In genomic region chr1:230826166-230826875, GRCh38 we compare ENCODE assay signal across 1 cellular context.
TF ChIP-seq lines count a peak whose summit lies in the region.

No MANE protein-coding gene starts in this region.

TF ChIP-seq in HepG2, 621 proteins besides CTCF, POLR2A, EP300 and RAD21:
- no peak for TF ChIP-seq SOX13 (IDR thresholded peaks at IDR 0.05)
- TF ChIP-seq SOX13 (CRISPR knock-in tag; conservative IDR thresholded peaks at IDR 0.05 in 1 of 2, IDR thresholded peaks at IDR 0.05 in 1 of 2): no peak
- no peak for TF ChIP-seq GLI4 (CRISPR knock-in tag; IDR thresholded peaks at IDR 0.05; ENCODE audit: borderline replicate concordance)
- no peak for TF ChIP-seq ZNF101 (CRISPR knock-in tag; IDR thresholded peaks at IDR 0.05; ENCODE audit: borderline replicate concordance, low read depth)
- TF ChIP-seq SRSF4 (IDR thresholded peaks at IDR 0.05; ENCODE audit: low read depth, low read length, poor library complexity, severe bottlenecking): no peak
- no peak for TF ChIP-seq CREB1 (IDR thresholded peaks at IDR 0.05)
- TF ChIP-seq CREB1 (CRISPR knock-in tag; IDR thresholded peaks at IDR 0.05): no peak
- no peak for TF ChIP-seq IRF1 (CRISPR knock-in tag; IDR thresholded peaks at IDR 0.05; ENCODE audit: low read depth)
- TF ChIP-seq SNAI1 (CRISPR knock-in tag; IDR thresholded peaks at IDR 0.05; ENCODE audit: borderline replicate concordance): no peak
